ENCODE assay signal across 9 cellular contexts in the genomic region with DNA sequence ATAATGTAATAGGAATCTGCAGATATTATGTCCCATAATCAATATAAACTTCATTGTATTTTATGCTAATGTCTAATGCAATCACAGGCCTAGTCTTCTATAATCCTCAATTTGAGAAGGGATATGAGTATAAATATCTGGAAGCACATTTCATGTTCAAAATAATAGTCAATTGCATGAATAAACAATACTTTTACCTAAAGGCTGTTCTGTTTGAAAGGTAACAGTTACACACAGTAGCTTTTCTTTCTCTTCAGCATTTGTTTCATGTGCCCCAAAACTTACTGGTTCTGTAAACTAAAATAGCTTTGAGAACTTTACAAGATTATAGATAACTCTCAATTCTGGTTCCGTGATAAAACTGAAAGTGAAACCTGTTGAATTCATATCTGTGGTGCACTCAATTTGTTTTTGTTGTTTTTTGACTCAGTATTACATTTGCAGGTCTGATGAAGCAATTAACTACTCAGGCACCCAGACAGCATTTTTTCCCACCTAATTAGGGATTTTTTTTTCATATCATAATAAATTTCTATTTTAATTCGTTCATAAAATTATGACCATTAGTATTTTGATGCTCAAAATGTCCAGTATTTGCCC.
DNase-seq lines count a peak whose midpoint lies in the region; ATAC-seq and TF ChIP-seq lines count a peak whose summit lies in the region.
"Had no signal": no experiment of that assay in that cellular context is flagged by ENCODE, and none has a peak within 500 bp of the region (broad histone marks: within the 10 kb centered on the region; RNA-seq: fewer than 3 reads in every experiment).

No MANE protein-coding gene starts in this region.

- H3K4me3 ChIP-seq in BLaER1 (peak overlapping the region; percentile 50), IMR-90 (ENCODE audit: insufficient read depth, low read depth, low read length) (peak overlapping the region; percentile 50), cardiac fibroblast (replicated peaks in 1 of 2; ENCODE audit: low read depth in 2 of 2, low read length in 2 of 2) (peak overlapping the region; percentile 2 to 19), mesendoderm (ENCODE audit: low read length) (no peak overlapping the region)

- no peaks in the 10 kb centered on the region for H3K9me1 ChIP-seq in IMR-90 (ENCODE audit: insufficient read depth, low read length)

- H3K18ac ChIP-seq in IMR-90 (ENCODE audit: low read depth, low read length) (peak overlapping the region; percentile 59; the same call in 1 of the 2 replicates), mesendoderm (ENCODE audit: low read length) (no peak overlapping the region)

- TF ChIP-seq RAD21 in IMR-90 (IDR thresholded peaks at IDR 0.05; ENCODE audit: low read length), result no peak

- H3K56ac ChIP-seq in IMR-90 (ENCODE audit: extremely low read depth, insufficient read depth, low read length), result no peak overlapping the region
- H3K56ac ChIP-seq in mesendoderm (ENCODE audit: low read length), result no peak overlapping the region

- H2BK20ac ChIP-seq in IMR-90 (ENCODE audit: low read depth, low read length), result peak overlapping the region; percentile 71; the same call in 1 of the 2 replicates

- H2AK9ac ChIP-seq in IMR-90 (replicated peaks; ENCODE audit: low read depth, low read length, poor library complexity), result no peak overlapping the region

- H3K23ac ChIP-seq in IMR-90 (ENCODE audit: low read depth, low read length), result no peak overlapping the region; the same call in 1 of the 2 replicates
- no peak overlapping the region for H3K23ac ChIP-seq in mesendoderm (ENCODE audit: low read length)

- dilution Hi-C loops in IMR-90 (cut with HindIII; ENCODE audit: low sequenced_read_pairs, unreplicated experiment), result no loop called here

- no peaks in the 10 kb centered on the region for H4K20me1 ChIP-seq in BLaER1
- no peaks in the 10 kb centered on the region for H4K20me1 ChIP-seq in IMR-90 (ENCODE audit: insufficient read depth, low read length)

- no peak overlapping the region for H4K91ac ChIP-seq in IMR-90 (ENCODE audit: insufficient read depth, low read depth, low read length)

- H2BK120ac ChIP-seq in IMR-90 (ENCODE audit: low read depth, low read length) (peak overlapping the region; percentile 68), mesendoderm (ENCODE audit: low read depth, low read length) (no peak overlapping the region)

- no peaks in the 10 kb centered on the region for H3K79me1 ChIP-seq in IMR-90 (ENCODE audit: low read depth in 1 of 2, low read length in 2 of 2)
- no peaks in the 10 kb centered on the region for H3K79me1 ChIP-seq in mesendoderm (ENCODE audit: low read length)

- ATAC-seq in GM19468 (IDR thresholded peaks at IDR 0.05; ENCODE audit: extremely low read depth, unreplicated experiment) (peak; percentile 48), IMR-90 (ENCODE audit: low read depth) (no peak)
- peak; percentile 52 for ATAC-seq in stimulated activated naive CD8-positive, alpha-beta T cell treated with anti-CD3 and anti-CD28 coated beads, Interleukin-15, Interleukin-2, amounts not matched to agents 100 U/mL and 50 U/mL, for 24 hours

- H3K4ac ChIP-seq in IMR-90 (ENCODE audit: low read depth, low read length), result peak overlapping the region; percentile 45; the same call in 1 of the 2 replicates
- H3K4ac ChIP-seq in mesendoderm (ENCODE audit: low read depth, low read length), result no peak overlapping the region

- no CpG with 5 or more reads among the region's 2 CpGs for WGBS in IMR-90 (ENCODE audit: extremely low coverage in 2 of 2, insufficient read length in 1 of 2), 2 experiments
- WGBS in mesendoderm (ENCODE audit: extremely low coverage, insufficient coverage, low lambda C conversion rate), result 100% methylated on average over 1 of the region's 2 CpGs

- H4K8ac ChIP-seq in IMR-90 (ENCODE audit: low read depth in 2 of 2, low read length in 2 of 2), result peak overlapping the region in 1 of 2 experiments; percentile 40; a peak in 2 of 4 replicates
- H4K8ac ChIP-seq in mesendoderm (ENCODE audit: low read depth, low read length), result no peak overlapping the region

- no TSS peak for BruUV-seq in IMR-90 (replicated peaks; lab: Mats Ljungman, UMichigan)

- H2BK5ac ChIP-seq in IMR-90 (ENCODE audit: low read depth, low read length, poor library complexity, severe bottlenecking) (no peak overlapping the region), mesendoderm (ENCODE audit: low read length) (no peak overlapping the region)

- POLR2A ChIA-PET in IMR-90 (lab: Charles Lee; ENCODE audit: unreplicated experiment), result no interaction called here
- POLR2A ChIA-PET in HEK293T (lab: Yijun Ruan, JAX), result no interaction called here

- H3K9ac ChIP-seq in BLaER1, result no peak overlapping the region; the same call in 1 of the 2 replicates
- peak overlapping the region; percentile 11; the same call in 1 of the 2 replicates for H3K9ac ChIP-seq in IMR-90 (ENCODE audit: low read depth, low read length)
- no peak overlapping the region for H3K9ac ChIP-seq in mesendoderm (ENCODE audit: low read length)

- H2AK5ac ChIP-seq in IMR-90 (ENCODE audit: low read depth, low read length) (no peak overlapping the region), mesendoderm (ENCODE audit: low read length) (no peak overlapping the region)

- H2BK15ac ChIP-seq in IMR-90 (ENCODE audit: low read depth, low read length), result no peak overlapping the region
- H2BK15ac ChIP-seq in mesendoderm (replicated peaks; ENCODE audit: low read depth), result no peak overlapping the region

- DNase-seq in IMR-90 (peak; percentile 2), cardiac fibroblast (ENCODE audit: low read depth in 2 of 2) (peak; percentile 13 to 23), 8988T (no peak), mesendoderm (no peak), HEK293T (ENCODE audit: extremely low spot score) (no peak)
- no peak for DNase-seq in stimulated activated naive CD8-positive, alpha-beta T cell treated with anti-CD3 and anti-CD28 coated beads, Interleukin-15, Interleukin-2, amounts not matched to agents 100 U/mL and 50 U/mL, for 24 hours

- TF ChIP-seq CTCF in IMR-90 (conservative IDR thresholded peaks at IDR 0.05; ENCODE audit: low read depth, low read length), result no peak
- TF ChIP-seq CTCF in cardiac fibroblast (IDR thresholded peaks at IDR 0.05; ENCODE audit: low read depth, low read length), result no peak

- H3K27me3 ChIP-seq in BLaER1 (no peaks in the 10 kb centered on the region), IMR-90 (ENCODE audit: control insufficient read depth, insufficient read depth, low read length) (no peaks in the 10 kb centered on the region), mesendoderm (ENCODE audit: insufficient read depth, low read length, poor library complexity) (no peaks in the 10 kb centered on the region)

- H3K4me2 ChIP-seq in BLaER1, result peak overlapping the region; percentile 65
- peak overlapping the region; percentile 86 for H3K4me2 ChIP-seq in IMR-90 (ENCODE audit: low read depth, low read length)
- no peak overlapping the region for H3K4me2 ChIP-seq in mesendoderm (ENCODE audit: low read length)

- H3K9me3 ChIP-seq in BLaER1, result no peaks in the 10 kb centered on the region
- no peaks in the 10 kb centered on the region for H3K9me3 ChIP-seq in IMR-90 (ENCODE audit: control insufficient read depth, insufficient read depth, low read length)

- intact Hi-C loops in IMR-90 (cut with micrococcal nuclease), result no loop called here

- H3K14ac ChIP-seq in IMR-90 (replicated peaks; ENCODE audit: low read depth, low read length), result no peak overlapping the region

- no peaks in the 10 kb centered on the region for H3K36me3 ChIP-seq in BLaER1
- H3K36me3 ChIP-seq in IMR-90 (ENCODE audit: control insufficient read depth, insufficient read depth, low read length), result no peaks in the 10 kb centered on the region
- H3K36me3 ChIP-seq in mesendoderm (ENCODE audit: control insufficient read depth, insufficient read depth, low read length), result no peaks in the 10 kb centered on the region

- H3K4me1 ChIP-seq in BLaER1, result peaks cover 15% of the 10 kb centered on the region
- no peaks in the 10 kb centered on the region for H3K4me1 ChIP-seq in IMR-90 (ENCODE audit: control insufficient read depth, insufficient read depth, low read length)
- no peaks in the 10 kb centered on the region for H3K4me1 ChIP-seq in mesendoderm (ENCODE audit: control insufficient read depth, low read depth, low read length)

- H4K5ac ChIP-seq in IMR-90 (ENCODE audit: low read depth, low read length) (no peak overlapping the region), mesendoderm (ENCODE audit: low read length) (no peak overlapping the region)

- in situ Hi-C loops in IMR-90 (cut with MboI; ENCODE audit: low sequenced_read_pairs), result no loop called here

- H3K79me2 ChIP-seq in mesendoderm (ENCODE audit: control insufficient read depth, insufficient read depth, low read length), result no peaks in the 10 kb centered on the region

- TF ChIP-seq POLR2A in IMR-90 (IDR thresholded peaks at IDR 0.05; ENCODE audit: low read depth, low read length), result no peak

- CTCF ChIA-PET in IMR-90 (lab: Yijun Ruan, JAX), result interaction anchor here (1.1 kb wide), 1 partner anchor 1182 kb away, joined by 3 read pairs; no protein-coding TSS in a partner anchor
- CTCF ChIA-PET in HEK293T (lab: Yijun Ruan, JAX), result no interaction called here

- H2AFZ ChIP-seq in IMR-90 (replicated peaks; ENCODE audit: low read length, poor library complexity), result no peak overlapping the region

- peak overlapping the region; percentile 52; the same call in 1 of the 2 replicates for H3K27ac ChIP-seq in BLaER1
- no peak overlapping the region for H3K27ac ChIP-seq in IMR-90 (ENCODE audit: insufficient read depth, low read length)
- H3K27ac ChIP-seq in mesendoderm (ENCODE audit: low read depth, low read length), result no peak overlapping the region
- H3K27ac ChIP-seq: epithelial cell of prostate had no signal

TF ChIP-seq in IMR-90, 13 proteins besides CTCF, POLR2A, EP300 and RAD21 (continues in another document):
- TF ChIP-seq, protein P1, sequence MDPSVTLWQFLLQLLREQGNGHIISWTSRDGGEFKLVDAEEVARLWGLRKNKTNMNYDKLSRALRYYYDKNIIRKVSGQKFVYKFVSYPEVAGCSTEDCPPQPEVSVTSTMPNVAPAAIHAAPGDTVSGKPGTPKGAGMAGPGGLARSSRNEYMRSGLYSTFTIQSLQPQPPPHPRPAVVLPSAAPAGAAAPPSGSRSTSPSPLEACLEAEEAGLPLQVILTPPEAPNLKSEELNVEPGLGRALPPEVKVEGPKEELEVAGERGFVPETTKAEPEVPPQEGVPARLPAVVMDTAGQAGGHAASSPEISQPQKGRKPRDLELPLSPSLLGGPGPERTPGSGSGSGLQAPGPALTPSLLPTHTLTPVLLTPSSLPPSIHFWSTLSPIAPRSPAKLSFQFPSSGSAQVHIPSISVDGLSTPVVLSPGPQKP (IDR thresholded peaks at IDR 0.05; ENCODE audit: borderline replicate concordance, low read depth, low read length), result no peak

TF ChIP-seq in HEK293T, 16 proteins besides CTCF, POLR2A, EP300 and RAD21:
- TF ChIP-seq SUZ12 (IDR thresholded peaks at IDR 0.05) (no peak), HDGF (IDR thresholded peaks at IDR 0.05; ENCODE audit: borderline replicate concordance) (no peak)

Comparison
In these comparisons a context has a peak if more than half of its experiments do, and no peak if none do; other contexts are left out.
1. DNase-seq: peak in IMR-90 (single experiment) and cardiac fibroblast (2 of 2); none in stimulated activated naive CD8-positive, alpha-beta T cell treated with anti-CD3 and anti-CD28 coated beads, Interleukin-15, Interleukin-2, amounts not matched to agents 100 U/mL and 50 U/mL, for 24 hours (single experiment), 8988T (single experiment), mesendoderm (single experiment) and HEK293T (single experiment).